ENCODE assay signal across 9 cellular contexts in the genomic region with DNA sequence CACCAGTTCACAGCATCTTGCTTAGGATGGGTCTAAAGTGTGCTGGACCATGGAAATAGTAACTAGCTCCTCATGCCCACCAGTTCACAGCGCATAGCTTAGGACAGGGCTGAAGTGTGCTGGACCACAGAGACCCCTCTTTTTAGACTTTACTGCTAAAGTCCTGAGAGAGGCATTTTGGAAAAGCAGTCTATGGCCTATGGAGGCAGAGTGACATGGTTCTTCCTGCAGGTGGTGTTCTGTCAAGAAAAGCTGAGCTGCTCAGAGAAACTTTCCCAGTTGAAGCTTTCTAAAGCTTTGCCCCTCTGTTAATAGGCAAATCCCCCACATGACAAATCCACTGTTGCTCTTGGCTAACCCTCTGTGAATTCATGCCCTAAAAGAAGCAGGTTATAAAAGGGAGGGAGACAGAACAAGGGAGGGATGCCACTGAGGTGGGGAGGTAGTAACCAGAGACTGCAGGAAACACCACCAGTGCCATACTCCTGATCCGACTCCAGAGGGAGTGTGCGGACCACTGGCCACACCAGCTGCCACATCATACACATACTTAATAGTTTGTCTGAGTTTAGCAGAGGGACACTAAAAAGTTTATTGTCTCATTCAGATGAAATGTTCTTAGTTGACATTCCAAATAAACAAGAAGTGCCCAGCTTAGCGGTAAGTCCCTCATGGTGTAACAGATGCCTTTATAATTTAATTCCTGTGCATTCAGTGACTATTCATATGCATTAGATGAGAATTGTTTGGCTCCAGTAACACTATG.
A peak's percentile ranks its signal among the peaks of the same experiment; 100 is the strongest.
DNase-seq lines count a peak whose midpoint lies in the region; ATAC-seq, FAIRE-seq and TF ChIP-seq lines count a peak whose summit lies in the region.
"Had no signal": no experiment of that assay in that cellular context is flagged by ENCODE, and none has a peak within 500 bp of the region (broad histone marks: within the 10 kb centered on the region; RNA-seq: fewer than 3 reads in every experiment).

No MANE protein-coding gene starts in this region.

- no peak overlapping the region for H3K4me3 ChIP-seq in Jurkat, Clone E6-1 (ENCODE audit: low read length)
- no peak overlapping the region for H3K4me3 ChIP-seq in K562

- no peaks in the 10 kb centered on the region for H3K4me1 ChIP-seq in K562 (replicated peaks in 1 of 2; ENCODE audit: control insufficient read depth in 2 of 2, insufficient read depth in 2 of 2, low read length in 2 of 2)

- no peak for TF ChIP-seq EP300 in K562 (IDR thresholded peaks at IDR 0.05; ENCODE audit: low read length)

- H3K4me2 ChIP-seq in K562 (ENCODE audit: insufficient read depth, low read length): no peak overlapping the region

- H2AFZ ChIP-seq in K562 (ENCODE audit: low read depth, low read length): no peak overlapping the region

- no peaks in the 10 kb centered on the region for H3K36me3 ChIP-seq in K562 (ENCODE audit: control insufficient read depth, insufficient read depth, low read length)

- H3K27me3 ChIP-seq in K562 (ENCODE audit: control insufficient read depth in 2 of 2, insufficient read depth in 2 of 2, low read length in 2 of 2): peaks cover 17 to 45% of the 10 kb centered on the region in 2 experiments

- no peaks in the 10 kb centered on the region for H4K20me1 ChIP-seq in K562 (replicated peaks; ENCODE audit: control insufficient read depth, insufficient read depth, low read length)

- H3K79me2 ChIP-seq in K562 (ENCODE audit: control insufficient read depth, insufficient read depth, low read length): no peaks in the 10 kb centered on the region

- H3K4me1 Mint-ChIP-seq in mesothelial cell of epicardium: peaks cover 17% of the 10 kb centered on the region
- H3K4me1 Mint-ChIP-seq: central memory CD8-positive, alpha-beta T cell had no signal

- POLR2A ChIA-PET in K562 (lab: Yijun Ruan, JAX): interaction anchor here (0.6 to 1.1 kb wide), 5 partner anchors 8 to 476 kb away, joined by 3 to 4 read pairs (median 3); no protein-coding TSS in a partner anchor

- no peaks in the 10 kb centered on the region for H3K9me1 ChIP-seq in K562 (ENCODE audit: control insufficient read depth, insufficient read depth, low read length)

- in situ Hi-C loops in K562 (cut with MboI): no loop called here

- no peaks in the 10 kb centered on the region for H3K36me3 Mint-ChIP-seq in mesothelial cell of epicardium

- intact Hi-C loops in K562 (cut with micrococcal nuclease): loop anchor here (1.0 kb wide), 1 partner anchor 68 kb away; no protein-coding TSS in a partner anchor

- peak; percentile 98 for ATAC-seq in K562

- BruUV-seq in K562 (replicated peaks; lab: Mats Ljungman, UMichigan): no TSS peak

- H3K4me3 Mint-ChIP-seq in mesothelial cell of epicardium: no peak overlapping the region
- H3K4me3 Mint-ChIP-seq: central memory CD8-positive, alpha-beta T cell had no signal

- TF ChIP-seq CTCF in K562 (IDR thresholded peaks at IDR 0.05 in 2 of 3, conservative IDR thresholded peaks at IDR 0.05 in 1 of 3; ENCODE audit: insufficient read depth in 2 of 3, low read depth in 1 of 3, low read length in 3 of 3) (peak; percentile 69 to 71 (median 70)), mesothelial cell of epicardium (IDR thresholded peaks at IDR 0.05; ENCODE audit: unreplicated experiment) (peak; percentile 59)

- H3K27me3 Mint-ChIP-seq in mesothelial cell of epicardium (ENCODE audit: low read depth): peaks cover 19% of the 10 kb centered on the region

- H3K9ac ChIP-seq in K562 (ENCODE audit: insufficient read depth in 1 of 2, low read depth in 2 of 2, low read length in 2 of 2): no peak overlapping the region

- no peaks in the 10 kb centered on the region for H3K9me3 ChIP-seq in K562 (replicated peaks; ENCODE audit: control insufficient read depth, insufficient read depth, low read depth, low read length)

- FAIRE-seq in K562 (lab: Jason Lieb, UNC): peak; percentile 87

- TF ChIP-seq POLR2A in K562 (conservative IDR thresholded peaks at IDR 0.05): no peak

- H3K27ac ChIP-seq in K562 (ENCODE audit: extremely low read depth, low read depth, low read length): no peak overlapping the region

- no peaks in the 10 kb centered on the region for H3K9me3 Mint-ChIP-seq in mesothelial cell of epicardium
- H3K9me3 Mint-ChIP-seq: central memory CD8-positive, alpha-beta T cell had no signal

- peak; percentile 44 to 80; a peak in 3 of 4 replicates for TF ChIP-seq RAD21 in K562 (CRISPR knock-in tag; conservative IDR thresholded peaks at IDR 0.05 in 1 of 2, IDR thresholded peaks at IDR 0.05 in 1 of 2)

- no peak overlapping the region for H3K27ac Mint-ChIP-seq in mesothelial cell of epicardium

- CTCF ChIA-PET in K562 (lab: Yijun Ruan, JAX; ENCODE audit: low intra/inter-chr PET ratio): no interaction called here

- peak; percentile 46 for DNase-seq in Daoy (ENCODE audit: low read depth)
- DNase-seq in Jurkat, Clone E6-1 (ENCODE audit: low read depth, low spot score): peak; percentile 7
- DNase-seq in K562 (ENCODE audit: extremely low read depth in 1 of 4, low spot score in 3 of 4): peak; percentile 42 to 62 (median 54)
- DNase-seq in mesothelial cell of epicardium (ENCODE audit: low spot score in 2 of 2, unreplicated experiment in 2 of 2): no peak
- no peak for DNase-seq in NK-92 (lab: John Stamatoyannopoulos, UW; ENCODE audit: unreplicated experiment)
- no peak for DNase-seq in NCI-H1436 (lab: John Stamatoyannopoulos, UW)
- no peak for DNase-seq in ureter (ENCODE audit: low spot score)
- no peak for DNase-seq in NCI-H446 (lab: John Stamatoyannopoulos, UW)

- 14% methylated on average over 4 of the region's 4 CpGs for WGBS in K562 (ENCODE audit: insufficient coverage, low coverage, missing lambda C conversion rate)

TF ChIP-seq in K562, 482 proteins besides CTCF, POLR2A, EP300 and RAD21:
- TF ChIP-seq SMC3 (conservative IDR thresholded peaks at IDR 0.05; ENCODE audit: insufficient read depth, low read depth, low read length) (peak; percentile 66), ZNF23 (CRISPR knock-in tag; IDR thresholded peaks at IDR 0.05) (no peak)

Comparison
In these comparisons a context has a peak if more than half of its experiments do, and no peak if none do; other contexts are left out.
1. DNase-seq: peak in Daoy (single experiment), Jurkat, Clone E6-1 (single experiment) and K562 (4 of 4); none in mesothelial cell of epicardium (0 of 2), NK-92 (single experiment), NCI-H1436 (single experiment), ureter (single experiment) and NCI-H446 (0 of 2).